27 cellular contexts compared by ENCODE assay signal in the genomic region with DNA sequence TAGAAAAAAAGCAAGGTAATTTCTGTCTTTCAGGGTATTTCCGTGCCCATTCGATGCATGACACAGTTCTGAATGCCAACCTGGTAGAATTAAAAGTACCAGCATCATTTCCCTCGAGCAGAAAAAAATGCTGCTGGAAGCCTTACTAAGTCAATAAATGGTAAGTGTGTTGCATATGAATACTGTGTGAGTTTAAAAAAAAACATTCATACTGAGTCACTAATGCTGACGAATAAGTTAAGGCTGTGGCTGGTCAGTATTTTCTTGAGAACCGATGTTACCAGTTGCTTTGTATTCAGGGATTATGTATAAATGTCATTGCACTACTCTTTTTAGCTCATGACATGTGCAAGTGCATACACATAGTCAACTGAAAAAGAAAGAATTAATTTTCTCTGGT.
"Had no signal": no experiment of that assay in that cellular context is flagged by ENCODE, and none has a peak within 500 bp of the region (broad histone marks: within the 10 kb centered on the region; RNA-seq: fewer than 3 reads in every experiment).

No MANE protein-coding gene starts in this region.

- H3K27me3 Mint-ChIP-seq: naive B cell; natural killer cell treated with Interleukin-12 subunit alpha and Interleukin-12 subunit beta and Interleukin-15 and Interleukin-18, amount 100 ng/mL, for 72 hours; stimulated activated naive B cell treated with anti-CD40 and anti-IgM and Interleukin-4, amounts not matched to agents 10 μg/mL and 1 μg/mL and 100 μg/mL, for 72 hours; stimulated activated naive CD8-positive, alpha-beta T cell treated with anti-CD3 and anti-CD28 coated beads, Interleukin-15, Interleukin-2, amounts not matched to agents 100 ng/mL and 50 ng/mL, for 24 hours had no signal

- H3K4me3 ChIP-seq: dorsolateral prefrontal cortex, gastrocnemius medialis, lung, mucosa of descending colon, pancreas, right lobe of liver, thoracic aorta, tibial nerve, upper lobe of left lung, uterus had no signal

- ATAC-seq: esophagus mucosa; gastrocnemius medialis; mucosa of descending colon; natural killer cell treated with Interleukin-12 subunit alpha and Interleukin-12 subunit beta and Interleukin-15 and Interleukin-18, amount 100 ng/mL, for 72 hours; pancreas; right lobe of liver; stimulated activated naive B cell treated with anti-CD40 and anti-IgM and Interleukin-4, amounts not matched to agents 10 μg/mL and 1 μg/mL and 100 μg/mL, for 72 hours had no signal

- H3K4me1 ChIP-seq: gastrocnemius medialis, pancreas, right lobe of liver, tibial nerve, upper lobe of left lung, uterus had no signal

- H3K27ac ChIP-seq: dorsolateral prefrontal cortex, epithelial cell of prostate, gastrocnemius medialis, neutrophil, pancreas, right lobe of liver, thoracic aorta, tibial nerve, upper lobe of left lung, uterus had no signal

- H3K9me3 ChIP-seq: gastrocnemius medialis, neutrophil, pancreas, right lobe of liver, thoracic aorta, tibial nerve, upper lobe of left lung, uterus had no signal

- DNase-seq: dorsolateral prefrontal cortex; effector CD4-positive, alpha-beta T cell; foreskin fibroblast; gastrocnemius medialis; head of caudate nucleus; mesenchymal stem cell; mucosa of descending colon; naive B cell; pancreas; right lobe of liver; small intestine; stimulated activated CD4-positive, alpha-beta T cell treated with anti-CD3 and anti-CD28 coated beads, Interleukin-15, amount 100 ng/mL, for 24 hours; stimulated activated CD4-positive, alpha-beta T cell treated with anti-CD3 and anti-CD28 coated beads, Interleukin-2, amount 100 ng/mL, for 48 hours; stimulated activated naive B cell treated with anti-CD40 and anti-IgM and Interleukin-4, amounts not matched to agents 10 μg/mL and 1 μg/mL and 100 μg/mL, for 72 hours; upper lobe of left lung; uterus had no signal

- H3K4me3 Mint-ChIP-seq: mesothelial cell of epicardium; naive B cell; natural killer cell treated with Interleukin-12 subunit alpha and Interleukin-12 subunit beta and Interleukin-15 and Interleukin-18, amount 100 ng/mL, for 72 hours; neural crest cell; stimulated activated naive B cell treated with anti-CD40 and anti-IgM and Interleukin-4, amounts not matched to agents 10 μg/mL and 1 μg/mL and 100 μg/mL, for 72 hours; stimulated activated naive CD8-positive, alpha-beta T cell treated with anti-CD3 and anti-CD28 coated beads, Interleukin-15, Interleukin-2, amounts not matched to agents 100 ng/mL and 50 ng/mL, for 24 hours had no signal

- H3K27me3 ChIP-seq: dorsolateral prefrontal cortex, gastrocnemius medialis, neutrophil, pancreas, right lobe of liver, tibial nerve, upper lobe of left lung, uterus had no signal

- H3K36me3 ChIP-seq: gastrocnemius medialis, neutrophil, pancreas, right lobe of liver, thoracic aorta, tibial nerve, upper lobe of left lung, uterus had no signal

- FAIRE-seq: keratinocyte, pancreas, small intestine had no signal

- H3K27ac Mint-ChIP-seq: mesothelial cell of epicardium; naive B cell; natural killer cell treated with Interleukin-12 subunit alpha and Interleukin-12 subunit beta and Interleukin-15 and Interleukin-18, amount 100 ng/mL, for 72 hours; stimulated activated naive B cell treated with anti-CD40 and anti-IgM and Interleukin-4, amounts not matched to agents 10 μg/mL and 1 μg/mL and 100 μg/mL, for 72 hours; stimulated activated naive CD8-positive, alpha-beta T cell treated with anti-CD3 and anti-CD28 coated beads, Interleukin-15, Interleukin-2, amounts not matched to agents 100 ng/mL and 50 ng/mL, for 24 hours had no signal

- H3K36me3 Mint-ChIP-seq: mesothelial cell of epicardium; naive B cell; natural killer cell treated with Interleukin-12 subunit alpha and Interleukin-12 subunit beta and Interleukin-15 and Interleukin-18, amount 100 ng/mL, for 72 hours; stimulated activated naive B cell treated with anti-CD40 and anti-IgM and Interleukin-4, amounts not matched to agents 10 μg/mL and 1 μg/mL and 100 μg/mL, for 72 hours had no signal

- H3K4me1 Mint-ChIP-seq: mesothelial cell of epicardium; naive B cell; neural crest cell; stimulated activated naive B cell treated with anti-CD40 and anti-IgM and Interleukin-4, amounts not matched to agents 10 μg/mL and 1 μg/mL and 100 μg/mL, for 72 hours had no signal
